Comparison of ENCODE assay signal across 8 cellular contexts in genomic region chr13:99926014-99926731, GRCh38. TPM values are rescaled to one million over a fixed set of nuclear protein-coding genes. Genes with fewer than 3 reads are reported as not detected.
DNase-seq lines count a peak whose midpoint lies in the region; ATAC-seq, FAIRE-seq and TF ChIP-seq lines count a peak whose summit lies in the region.
"Had no signal": no experiment of that assay in that cellular context is flagged by ENCODE, and none has a peak within 500 bp of the region (broad histone marks: within the 10 kb centered on the region; RNA-seq: fewer than 3 reads in every experiment).

No MANE protein-coding gene starts in this region.

- FAIRE-seq in GM19239 (lab: Jason Lieb, UNC): no peak

- CTCF ChIA-PET in PC-9 (lab: Charles Lee): no interaction called here

- DNase-seq in HPDE6-E6E7 (ENCODE audit: extremely low spot score) (peak; percentile 68), PC-9 (peak; percentile 42 to 48), foreskin melanocyte (peak; percentile 6), thyroid gland (peak; percentile 43 to 56), GM19239 (ENCODE audit: insufficient read length, low spot score) (no peak)

- 0 out of 2 replicates have a peak, but pooled peaks cover 10% of the 10 kb centered on the region for H3K4me1 ChIP-seq in PC-9 (replicated peaks; ENCODE audit: insufficient read depth)
- peaks cover 0 to 5% of the 10 kb centered on the region in 2 donors for H3K4me1 ChIP-seq in thyroid gland

- POLR2A ChIA-PET in PC-9 (lab: Charles Lee; ENCODE audit: unreplicated experiment): interaction anchor here (0.7 kb wide), 1 partner anchor 748 kb away, joined by 3 read pairs; the partner anchor contains the start of gene TMTC4

- no peak for TF ChIP-seq CTCF in PC-9 (conservative IDR thresholded peaks at IDR 0.05)
- no peak for TF ChIP-seq CTCF in thyroid gland (IDR thresholded peaks at IDR 0.05)

- intact Hi-C loops in PC-9 (cut with micrococcal nuclease; ENCODE audit: unreplicated experiment): no loop called here
- intact Hi-C loops in thyroid gland (cut with DNase I): no loop called here

- WGBS in thyroid gland, 2 donors: 25 to 39% methylated on average over 27 to 29 of the region's 29 CpGs

- no TSS peak for BruUV-seq in PC-9 (replicated peaks; lab: Mats Ljungman, UMichigan)

- H3K9me3 ChIP-seq in PC-9 (ENCODE audit: insufficient read depth, low read depth): no peaks in the 10 kb centered on the region
- H3K9me3 ChIP-seq in thyroid gland: no peaks in the 10 kb centered on the region

- no peaks in the 10 kb centered on the region for H4K20me1 ChIP-seq in PC-9 (ENCODE audit: insufficient read depth)

- H3K4me3 ChIP-seq in PC-9 (peak overlapping the region; percentile 38), thyroid gland (replicated peaks in 1 of 3) (peak overlapping the region in 1 of 3 donors; percentile 4)

- H3K27ac ChIP-seq in PC-9 (no peak overlapping the region), thyroid gland (no peak overlapping the region)

- ATAC-seq in HG03469 (IDR thresholded peaks at IDR 0.05; ENCODE audit: unreplicated experiment): no peak
- no peak for ATAC-seq in HG03095 (IDR thresholded peaks at IDR 0.05; ENCODE audit: unreplicated experiment)

- H3K9me2 ChIP-seq in PC-9 (ENCODE audit: insufficient read depth): no peaks in the 10 kb centered on the region

- peak overlapping the region; percentile 74 for H2AFZ ChIP-seq in PC-9

- H3K27me3 ChIP-seq in PC-9 (ENCODE audit: insufficient read depth, low read depth) (0 out of 2 replicates have a peak, but pooled peaks cover 4% of the 10 kb centered on the region), thyroid gland (no peaks in the 10 kb centered on the region)

- no peaks in the 10 kb centered on the region for H3K36me3 ChIP-seq in PC-9 (ENCODE audit: low read depth)
- H3K36me3 ChIP-seq in thyroid gland: no peaks in the 10 kb centered on the region

- no peaks in the 10 kb centered on the region for H3K79me2 ChIP-seq in PC-9 (ENCODE audit: low read depth)

- TF ChIP-seq POLR2A in thyroid gland (IDR thresholded peaks at IDR 0.05): no peak

- no peaks in the 10 kb centered on the region for H3F3A ChIP-seq in PC-9 (ENCODE audit: insufficient read depth, low read depth)

- H3K4me2 ChIP-seq in PC-9: peak overlapping the region; percentile 86

RNA-seq across cellular contexts. Expression of gene ZIC5, which starts 45.4 kb away (rescaled TPM):
- total RNA-seq in PC-9 (2021): 0.61 and 0.68 TPM in 2 replicates
- not detected for total RNA-seq in thyroid gland
- total RNA-seq: endothelial cell of umbilical vein had no signal

RNA-seq across cellular contexts. Expression of gene ZIC2, which starts 55.4 kb away (rescaled TPM):
- total RNA-seq in PC-9 (2021): 13.6 and 14.7 TPM in 2 replicates
- total RNA-seq in thyroid gland: not detected
- total RNA-seq: endothelial cell of umbilical vein had no signal

Comparison
In these comparisons a context has a peak if more than half of its experiments do, and no peak if none do; other contexts are left out.
1. RNA of gene ZIC2, which starts 55.4 kb away (total RNA-seq): 13.6 to 14.7 TPM in PC-9; not detected in thyroid gland; every median in the first group is over 10 times any median in the second.